ENCODE assay signal across 34 cellular contexts in genomic region chrX:99761731-99762130, GRCh38.
"Had no signal": no experiment of that assay in that cellular context is flagged by ENCODE, and none has a peak within 500 bp of the region (broad histone marks: within the 10 kb centered on the region; RNA-seq: fewer than 3 reads in every experiment).

No MANE protein-coding gene starts in this region.

- H3K27me3 ChIP-seq: MG63 had no signal

- H3K36me3 ChIP-seq: MG63 had no signal

- DNase-seq: Karpas-422, Kasumi-1, MG63, MM.1S, MV-4-11, NCI-H1048, NCI-H1092, NCI-H1092 treated with DMSO at 0.1 percent for 48 hours, NCI-H1105, NCI-H1105 treated with DMSO at 0.1 percent for 48 hours, NCI-H1417, NCI-H1417 treated with DMSO at 0.1 percent for 48 hours, NCI-H1436, NCI-H1436 treated with DMSO at 0.1 percent for 48 hours, NCI-H146, NCI-H1694, NCI-H1694 treated with DMSO at 0.1 percent for 48 hours, NCI-H187, NCI-H187 treated with DMSO at 0.1 percent for 48 hours, NCI-H1930, NCI-H2029, NCI-H2029 treated with DMSO at 0.1 percent for 48 hours, NCI-H2081, NCI-H2081 treated with DMSO at 0.1 percent for 48 hours, NCI-H2107, NCI-H2171, NCI-H2171 treated with DMSO at 0.1 percent for 48 hours, NCI-H2227 treated with DMSO at 0.1 percent for 48 hours, NCI-H226, NCI-H345, NCI-H446, NCI-H446 treated with DMSO at 0.1 percent for 48 hours, NCI-H510A had no signal

- H3K4me3 ChIP-seq: MG63 had no signal

- H3K27ac ChIP-seq: KMS-11 had no signal

- H3K9me3 ChIP-seq: MG63 had no signal
